ENCODE assay signal across 20 cellular contexts in the genomic region with DNA sequence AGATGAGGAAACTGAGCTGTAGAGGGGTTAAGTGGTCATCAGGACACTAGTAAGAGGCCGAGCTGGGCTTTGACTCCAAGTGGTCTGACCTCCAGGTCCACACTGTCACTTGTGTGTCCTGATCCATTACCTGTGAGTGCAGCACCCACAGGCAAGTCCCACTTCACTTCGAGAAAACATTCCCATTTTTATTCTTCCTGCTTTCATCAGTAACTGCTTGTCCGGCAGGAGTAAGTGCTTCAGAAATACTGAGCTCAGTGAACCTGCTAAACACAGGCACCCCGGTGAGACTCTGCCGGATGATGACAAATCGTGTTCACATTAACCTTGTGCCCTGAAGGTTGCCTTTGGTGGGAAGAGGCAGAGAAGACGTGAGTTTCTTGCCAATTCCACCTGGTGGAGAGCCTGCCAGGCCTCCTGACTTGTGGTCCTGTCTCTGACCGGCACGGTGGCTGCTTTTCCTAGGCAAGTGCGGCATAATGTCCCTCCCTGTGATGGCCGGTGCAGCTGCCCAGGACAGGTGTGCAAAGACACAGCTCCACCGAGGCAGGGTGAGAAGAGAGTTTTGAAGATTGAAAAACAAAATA.
"Had no signal": no experiment of that assay in that cellular context is flagged by ENCODE, and none has a peak within 500 bp of the region (broad histone marks: within the 10 kb centered on the region; RNA-seq: fewer than 3 reads in every experiment).

No MANE protein-coding gene starts in this region.

- H3K4me3 ChIP-seq: adrenal gland, cardiac muscle cell, coronary artery, lower lobe of right lung, ovary, transverse colon, vagina had no signal

- H3K36me3 ChIP-seq: adrenal gland, cardiac muscle cell, lower lobe of right lung, ovary, transverse colon, vagina had no signal

- H3K4me3 Mint-ChIP-seq: activated B cell treated with CpG ODN at 0.5 μM for 24 hours; activated CD8-positive, alpha-beta T cell treated with anti-CD3 and anti-CD28 coated beads, Interleukin-2, amount 10 ng/mL, durations not matched to agents 7 days and 5 days; activated naive CD4-positive, alpha-beta T cell treated with anti-CD3 and anti-CD28 coated beads, Interleukin-2, amount 50 U/mL, for 24 hours; neural crest cell had no signal

- H3K36me3 Mint-ChIP-seq: activated naive CD4-positive, alpha-beta T cell treated with anti-CD3 and anti-CD28 coated beads, Interleukin-2, amount 50 U/mL, for 24 hours had no signal

- H3K9me3 ChIP-seq: adrenal gland, lower lobe of right lung, ovary, transverse colon, vagina had no signal

- DNase-seq: activated B cell treated with CpG ODN at 0.5 μM for 24 hours; activated CD4-positive, alpha-beta T cell treated with anti-CD3 and anti-CD28 coated beads for 48 hours; activated CD8-positive, alpha-beta memory T cell treated with anti-CD3 and anti-CD28 coated beads, Interleukin-2, amount 50 U/mL, for 4 hours; activated CD8-positive, alpha-beta T cell treated with anti-CD3 and anti-CD28 coated beads, Interleukin-2, amount 10 ng/mL, durations not matched to agents 7 days and 5 days; activated effector memory CD4-positive, alpha-beta T cell treated with anti-CD3 and anti-CD28 coated beads, Interleukin-2, amount 50 U/mL, for 16 hours; activated T-cell treated with anti-CD3 and anti-CD28 coated beads, Interleukin-2, amount 50 U/mL, for 48 hours; foreskin keratinocyte; left cardiac atrium; lower lobe of right lung; midbrain; ovary; stimulated activated naive CD8-positive, alpha-beta T cell treated with anti-CD3 and anti-CD28 coated beads, Interleukin-15, Interleukin-2, amounts not matched to agents 100 U/mL and 50 U/mL, for 24 hours; transverse colon had no signal

- H3K27ac Mint-ChIP-seq: activated B cell treated with CpG ODN at 0.5 μM for 24 hours; activated CD8-positive, alpha-beta T cell treated with anti-CD3 and anti-CD28 coated beads, Interleukin-2, amount 10 ng/mL, durations not matched to agents 7 days and 5 days; activated naive CD4-positive, alpha-beta T cell treated with anti-CD3 and anti-CD28 coated beads, Interleukin-2, amount 50 U/mL, for 24 hours had no signal

- H3K4me1 ChIP-seq: adrenal gland, foreskin keratinocyte, lower lobe of right lung had no signal

- H3K27me3 ChIP-seq: cardiac muscle cell, ovary, transverse colon, vagina had no signal

- H3K9me3 Mint-ChIP-seq: activated B cell treated with CpG ODN at 0.5 μM for 24 hours; activated naive CD4-positive, alpha-beta T cell treated with anti-CD3 and anti-CD28 coated beads, Interleukin-2, amount 50 U/mL, for 24 hours had no signal

- ATAC-seq: activated CD8-positive, alpha-beta T cell treated with anti-CD3 and anti-CD28 coated beads, Interleukin-2, amount 10 ng/mL, durations not matched to agents 7 days and 5 days; foreskin keratinocyte; left cardiac atrium; lower lobe of right lung; sciatic nerve; stimulated activated naive CD8-positive, alpha-beta T cell treated with anti-CD3 and anti-CD28 coated beads, Interleukin-15, Interleukin-2, amounts not matched to agents 100 U/mL and 50 U/mL, for 24 hours had no signal

- H3K27ac ChIP-seq: adrenal gland, cardiac muscle cell, coronary artery, foreskin keratinocyte, lower lobe of right lung, ovary, transverse colon, vagina had no signal
